24 cellular contexts compared by ENCODE assay signal in genomic region chr1:233135833-233136232, GRCh38.
"Had no signal": no experiment of that assay in that cellular context is flagged by ENCODE, and none has a peak within 500 bp of the region (broad histone marks: within the 10 kb centered on the region; RNA-seq: fewer than 3 reads in every experiment).

No MANE protein-coding gene starts in this region.

- H3K4me2 ChIP-seq: SK-N-SH had no signal

- H3K4me3 Mint-ChIP-seq: activated naive CD8-positive, alpha-beta T cell treated with anti-CD3 and anti-CD28 coated beads, Interleukin-2, amount 10 ng/mL, durations not matched to agents 7 days and 5 days; activated T-cell treated with anti-CD3 and anti-CD28 coated beads, Interleukin-2, amount 50 U/mL, for 4 hours had no signal

- H3K36me3 ChIP-seq: adrenal gland, SJCRH30 had no signal

- ATAC-seq: activated T-cell treated with anti-CD3 and anti-CD28 coated beads, Interleukin-2, amount 50 U/mL, for 4 hours; Panc1 had no signal

- H3K9me3 ChIP-seq: adrenal gland, SJCRH30, SK-N-SH had no signal

- H3K4me3 ChIP-seq: adrenal gland, SJCRH30 had no signal

- H3K27ac Mint-ChIP-seq: activated naive CD8-positive, alpha-beta T cell treated with anti-CD3 and anti-CD28 coated beads, Interleukin-2, amount 10 ng/mL, durations not matched to agents 7 days and 5 days had no signal

- H3K27me3 ChIP-seq: adrenal gland, SJCRH30 had no signal

- H3K9me3 Mint-ChIP-seq: activated naive CD8-positive, alpha-beta T cell treated with anti-CD3 and anti-CD28 coated beads, Interleukin-2, amount 10 ng/mL, durations not matched to agents 7 days and 5 days; activated T-cell treated with anti-CD3 and anti-CD28 coated beads, Interleukin-2, amount 50 U/mL, for 4 hours had no signal

- H3K27me3 Mint-ChIP-seq: activated naive CD8-positive, alpha-beta T cell treated with anti-CD3 and anti-CD28 coated beads, Interleukin-2, amount 10 ng/mL, durations not matched to agents 7 days and 5 days had no signal

- DNase-seq: activated CD4-positive, alpha-beta T cell treated with anti-CD3 and anti-CD28 coated beads for 4 hours; activated CD4-positive, alpha-beta T cell treated with anti-CD3 and anti-CD28 coated beads, Interleukin-2, amount 50 U/mL, for 4 hours; activated naive CD4-positive, alpha-beta T cell treated with anti-CD3 and anti-CD28 coated beads, Interleukin-2, amount 50 U/mL, for 16 hours; activated naive CD8-positive, alpha-beta T cell treated with anti-CD3 and anti-CD28 coated beads, Interleukin-2, amount 10 ng/mL, durations not matched to agents 7 days and 5 days; activated T-cell treated with anti-CD3 and anti-CD28 coated beads, Interleukin-2, amount 50 U/mL, for 4 hours; adrenal gland; anterior cingulate cortex; caudate nucleus; Kasumi-1; KBM-7; NCI-H1105 treated with DMSO at 0.1 percent for 48 hours; NCI-H1436 treated with DMSO at 0.1 percent for 48 hours; NCI-H187; NCI-H2081; NCI-H2171 treated with DMSO at 0.1 percent for 48 hours; NCI-H226; NCI-H526 treated with DMSO at 0.1 percent for 48 hours; NCI-H82; RPMI8226; SJCRH30; SK-N-SH; T-helper 1 cell had no signal

- H3K9me2 ChIP-seq: SK-N-SH had no signal

- H3K4me1 ChIP-seq: adrenal gland, SJCRH30 had no signal

- H3K4me1 Mint-ChIP-seq: activated naive CD8-positive, alpha-beta T cell treated with anti-CD3 and anti-CD28 coated beads, Interleukin-2, amount 10 ng/mL, durations not matched to agents 7 days and 5 days had no signal

- H3K27ac ChIP-seq: adrenal gland, SJCRH30, VCaP had no signal
